In genomic region chr15:44711089-44711355, GRCh38 we compare ENCODE assay signal across 8 cellular contexts. TPM values are rescaled to one million over a fixed set of nuclear protein-coding genes. Genes with fewer than 3 reads are reported as not detected.
DNase-seq lines count a peak whose midpoint lies in the region; ATAC-seq and TF ChIP-seq lines count a peak whose summit lies in the region.

Gene PATL2 (minus strand): TSS chr15:44711323. CDS start chr15:44676490, 34,833 bp downstream.

- no peaks in the 10 kb centered on the region for H3K9me3 Mint-ChIP-seq in activated naive CD4-positive, alpha-beta T cell treated with anti-CD3 and anti-CD28 coated beads for 36 hours

- H3K27me3 ChIP-seq in lower lobe of right lung (ENCODE audit: low read depth) (no peaks in the 10 kb centered on the region), transverse colon (no peaks in the 10 kb centered on the region)

- no peak for ATAC-seq in lower lobe of right lung
- ATAC-seq in GM19324 (IDR thresholded peaks at IDR 0.05; ENCODE audit: low FRiP score, unreplicated experiment) = no peak

- CTCF ChIA-PET in activated naive CD4-positive, alpha-beta T cell treated with anti-CD3 and anti-CD28 coated beads for 36 hours (lab: Charles Lee) = interaction anchor here (0.6 to 14.8 kb wide), 16 partner anchors 7 to 132 kb away, joined by 3 to 200 read pairs (median 6); partner anchors contain the start of genes SPG11 and TRIM69

- H3K27ac ChIP-seq in lower lobe of right lung (peak within 1 kb of the TSS; percentile 99), transverse colon (peak within 1 kb of the TSS; percentile 99)

- H3K27me3 Mint-ChIP-seq in activated naive CD4-positive, alpha-beta T cell treated with anti-CD3 and anti-CD28 coated beads for 36 hours (ENCODE audit: low read depth) = peaks cover 3% of the 10 kb centered on the region

- DNase-seq in activated naive CD4-positive, alpha-beta T cell treated with anti-CD3 and anti-CD28 coated beads for 36 hours = no peak
- DNase-seq in activated naive CD4-positive, alpha-beta T cell (lab: John Stamatoyannopoulos, UW) = no peak
- DNase-seq in astrocyte of the spinal cord (ENCODE audit: low read depth, low spot score) (no peak), lower lobe of right lung (no peak), transverse colon (no peak), NCI-H1694 treated with DMSO at 0.1 percent for 48 hours (lab: John Stamatoyannopoulos, UW) (no peak), foreskin melanocyte (no peak)

- TF ChIP-seq POLR2A in transverse colon (IDR thresholded peaks at IDR 0.05) = no peak

- peak within 1 kb of the TSS; percentile 100 for H3K27ac Mint-ChIP-seq in activated naive CD4-positive, alpha-beta T cell treated with anti-CD3 and anti-CD28 coated beads for 36 hours

- in situ Hi-C loops in astrocyte of the spinal cord (cut with HindIII; ENCODE audit: low sequenced_read_pairs) = no loop called here
- in situ Hi-C loops in transverse colon (cut with MboI; ENCODE audit: low pct_ligation_motif_present in 1 of 4, low pct_unique_long_range_greater_than_20kb in 1 of 4, low sequenced_read_pairs in 3 of 4) = no loop called here

- H3K36me3 ChIP-seq in lower lobe of right lung (peaks cover 17% of the 10 kb centered on the region), transverse colon (peaks cover 0 to 10% (median 3%) of the 10 kb centered on the region in 4 donors)

- TF ChIP-seq CTCF in astrocyte of the spinal cord (IDR thresholded peaks at IDR 0.05; ENCODE audit: low read depth, low read length) = peak; percentile 2
- TF ChIP-seq CTCF in lower lobe of right lung (IDR thresholded peaks at IDR 0.05) = no peak
- TF ChIP-seq CTCF in transverse colon (IDR thresholded peaks at IDR 0.05) = no peak

- WGBS in transverse colon (ENCODE audit: low coverage in 1 of 2), 2 donors = 0% methylated on average over 11 of the region's 11 CpGs; no CpG with 5 or more reads in 1 of the 2 donors

- peak within 1 kb of the TSS; percentile 99 for H3K4me3 Mint-ChIP-seq in activated naive CD4-positive, alpha-beta T cell treated with anti-CD3 and anti-CD28 coated beads for 36 hours

- H3K9me3 ChIP-seq in lower lobe of right lung (no peaks in the 10 kb centered on the region), transverse colon (no peaks in the 10 kb centered on the region)

- H3K4me3 ChIP-seq in astrocyte of the spinal cord (ENCODE audit: low read depth, low read length) (peak within 1 kb of the TSS; percentile 96), lower lobe of right lung (peak within 1 kb of the TSS; percentile 80), transverse colon (peak within 1 kb of the TSS; percentile 77 to 95 (median 82))

- H3K36me3 Mint-ChIP-seq in activated naive CD4-positive, alpha-beta T cell treated with anti-CD3 and anti-CD28 coated beads for 36 hours (ENCODE audit: low read depth) = peaks cover 58% of the 10 kb centered on the region

- TF ChIP-seq EP300 in transverse colon (IDR thresholded peaks at IDR 0.05; ENCODE audit: low read depth) = no peak

- H3K4me1 ChIP-seq in lower lobe of right lung = peaks cover 57% of the 10 kb centered on the region
- peaks cover 12 to 68% (median 33%) of the 10 kb centered on the region in 4 donors for H3K4me1 ChIP-seq in transverse colon

- peaks cover 35% of the 10 kb centered on the region for H3K4me1 Mint-ChIP-seq in activated naive CD4-positive, alpha-beta T cell treated with anti-CD3 and anti-CD28 coated beads for 36 hours (ENCODE audit: low read depth)

- intact Hi-C loops in activated naive CD4-positive, alpha-beta T cell treated with anti-CD3 and anti-CD28 coated beads for 36 hours (cut with micrococcal nuclease) = loop anchor here (1.0 to 10.0 kb wide), 8 partner anchors 8 to 886 kb away; partner anchors contain the start of genes EIF3J, GOLM2, MFAP1 and SPG11
- intact Hi-C loops in lower lobe of right lung (cut with DNase I) (no loop called here), transverse colon (cut with DNase I; ENCODE audit: low total_unique reads) (loop anchor here (1.0 kb wide), 1 partner anchor 17 kb away; no protein-coding TSS in a partner anchor)

RNA-seq across cellular contexts. Expression of gene PATL2, which starts in this region (rescaled TPM):
- 1 to 10 TPM; 6.1 to 6.3 TPM for total RNA-seq in activated naive CD4-positive, alpha-beta T cell treated with anti-CD3 and anti-CD28 coated beads for 36 hours
- total RNA-seq in lower lobe of right lung (4.5 TPM), transverse colon (10 to 100 TPM in 1 of 4 donors, 1 to 10 TPM in 3; 3.0 to 40.0 (median 4.4) TPM)
